Comparison of ENCODE assay signal across 8 cellular contexts in genomic region chr19:40806385-40807146, GRCh38. TPM values are rescaled to one million over a fixed set of nuclear protein-coding genes. Genes with fewer than 3 reads are reported as not detected.
DNase-seq lines count a peak whose midpoint lies in the region; ATAC-seq and TF ChIP-seq lines count a peak whose summit lies in the region.

No MANE protein-coding gene starts in this region.

- H3K4me1 ChIP-seq in HUES48 (ENCODE audit: control insufficient read depth, insufficient read depth, low read length) = peaks cover 55% of the 10 kb centered on the region

- ATAC-seq in left ventricle myocardium superior = peak; percentile 19

- H3K4me1 Mint-ChIP-seq in type B pancreatic cell (ENCODE audit: unreplicated experiment) = peaks cover 64% of the 10 kb centered on the region

- intact Hi-C loops in left ventricle myocardium superior (cut with micrococcal nuclease) (no loop called here), posterior vena cava (cut with DNase I) (loop anchor here in 1 of 2 donors (10.0 kb wide), 1 partner anchor 142 kb away; no protein-coding TSS in a partner anchor)

- H3K4me3 Mint-ChIP-seq in type B pancreatic cell = peak overlapping the region; percentile 86

- peak; percentile 27 for DNase-seq in COLO668 (lab: John Stamatoyannopoulos, UW; ENCODE audit: unreplicated experiment)
- peak; percentile 77 for DNase-seq in T-helper 9 cell
- peak in 57 of 58 donors; percentile 36 to 96 (median 87) for DNase-seq in anterior cingulate cortex (lab: John Stamatoyannopoulos, UW)
- peak; percentile 84 for DNase-seq in left ventricle myocardium superior
- DNase-seq in posterior vena cava (ENCODE audit: low spot score) = peak; percentile 94
- DNase-seq in type B pancreatic cell (ENCODE audit: extremely low spot score, unreplicated experiment) = peak; percentile 93
- no peak for DNase-seq in GF-D8 (lab: John Stamatoyannopoulos, UW)

- H3K27ac ChIP-seq in HUES48 (ENCODE audit: low read depth, low read length) = peak overlapping the region; percentile 79

- TF ChIP-seq CTCF in type B pancreatic cell (conservative IDR thresholded peaks at IDR 0.05) = peak; percentile 96

- peaks cover 3% of the 10 kb centered on the region for H3K27me3 ChIP-seq in HUES48 (ENCODE audit: control insufficient read depth, insufficient read depth, low read length)

- H3K36me3 Mint-ChIP-seq in type B pancreatic cell = peaks cover 19% of the 10 kb centered on the region

- no peak overlapping the region for H3K9ac ChIP-seq in HUES48 (ENCODE audit: low read depth, low read length)

- H3K9me3 ChIP-seq in HUES48 (ENCODE audit: control insufficient read depth, insufficient read depth, low read length) = no peaks in the 10 kb centered on the region

- peak overlapping the region; percentile 24; the same call in 1 of the 2 replicates for H3K4me3 ChIP-seq in HUES48 (ENCODE audit: low read depth, low read length)

- H3K27me3 Mint-ChIP-seq in type B pancreatic cell = no peaks in the 10 kb centered on the region

- H3K36me3 ChIP-seq in HUES48 (ENCODE audit: control insufficient read depth, insufficient read depth, low read length) = peaks cover 55% of the 10 kb centered on the region

- H3K9me3 Mint-ChIP-seq in type B pancreatic cell = no peaks in the 10 kb centered on the region

- peak overlapping the region; percentile 97 for H3K27ac Mint-ChIP-seq in type B pancreatic cell

RNA-seq across cellular contexts. Expression of gene EGLN2, which starts 7.6 kb away (rescaled TPM):
- total RNA-seq in left ventricle myocardium superior (65.5 TPM), posterior vena cava (10 to 100 TPM; 76.3 to 89.0 TPM), type B pancreatic cell (ENCODE audit: low replicate concordance) (83.4 and 83.8 TPM in 2 replicates)

RNA-seq across cellular contexts. Expression of gene RAB4B, which starts 28.5 kb away (rescaled TPM):
- total RNA-seq in left ventricle myocardium superior = 10.1 TPM
- 10 to 100 TPM; 20.5 to 24.5 TPM for total RNA-seq in posterior vena cava
- 10.4 and 12.4 TPM in 2 replicates for total RNA-seq in type B pancreatic cell (ENCODE audit: low replicate concordance)

RNA-seq across cellular contexts. Expression of gene MIA, which starts 31.2 kb away (rescaled TPM):
- total RNA-seq in left ventricle myocardium superior (1.1 TPM), posterior vena cava (1 to 10 TPM in 1 of 2 donors, not detected in 1; 1.6 TPM), type B pancreatic cell (ENCODE audit: low replicate concordance) (1.7 and 3.2 TPM in 2 replicates)

RNA-seq across cellular contexts. Expression of gene CYP2A6, which starts 43.7 kb away (rescaled TPM):
- not detected for total RNA-seq in left ventricle myocardium superior
- total RNA-seq in posterior vena cava = not detected
- total RNA-seq in type B pancreatic cell (ENCODE audit: low replicate concordance) = not detected in 2 replicates

RNA-seq across cellular contexts. Expression of gene SNRPA, which starts 55.6 kb away (rescaled TPM):
- total RNA-seq in left ventricle myocardium superior = 41.6 TPM
- total RNA-seq in posterior vena cava = 10 to 100 TPM; 37.1 to 46.1 TPM
- 79.6 and 130 TPM in 2 replicates for total RNA-seq in type B pancreatic cell (ENCODE audit: low replicate concordance)
